Comparison of ENCODE assay signal across 16 cellular contexts in the genomic region with DNA sequence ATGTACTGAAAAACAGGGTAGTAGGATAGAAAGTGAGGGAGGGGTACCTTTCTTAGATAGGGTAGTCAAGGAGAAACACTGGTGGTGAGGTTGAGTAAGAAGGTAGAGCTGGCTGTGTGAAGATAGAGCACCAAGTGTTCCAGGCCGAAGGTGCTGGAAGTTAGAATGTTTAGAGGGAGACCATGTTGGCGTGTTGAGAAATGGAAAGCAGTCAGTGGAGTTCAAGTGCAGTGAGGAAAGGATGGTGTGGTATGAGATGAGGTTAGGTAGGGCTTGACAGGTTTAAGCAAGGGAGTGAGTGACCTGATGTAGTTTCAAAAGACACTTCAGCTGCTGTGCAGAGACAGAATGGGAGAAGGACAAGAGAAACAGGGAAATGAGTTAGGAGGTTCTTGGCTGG. TPM values are rescaled to one million over a fixed set of nuclear protein-coding genes. Genes with fewer than 3 reads are reported as not detected.
DNase-seq lines count a peak whose midpoint lies in the region; ATAC-seq and TF ChIP-seq lines count a peak whose summit lies in the region.
"Had no signal": no experiment of that assay in that cellular context is flagged by ENCODE, and none has a peak within 500 bp of the region (broad histone marks: within the 10 kb centered on the region; RNA-seq: fewer than 3 reads in every experiment).

No MANE protein-coding gene starts in this region.

- H3K27ac ChIP-seq in HCT116 (ENCODE audit: low read depth, low read length): no peak overlapping the region
- H3K27ac ChIP-seq: SJSA1 had no signal

- no peak overlapping the region for H3K4me3 ChIP-seq in HCT116 (replicated peaks in 1 of 2; ENCODE audit: low read depth in 1 of 2, low read length in 2 of 2)
- H3K4me3 ChIP-seq: SJSA1 had no signal

- no peak for TF ChIP-seq POLR2A in HCT116 (IDR thresholded peaks at IDR 0.05; ENCODE audit: borderline replicate concordance, extremely low read depth, insufficient read depth, insufficient read length)

- no peak overlapping the region for H3K4me2 ChIP-seq in HCT116 (ENCODE audit: low read length)

- H4K20me1 ChIP-seq in HCT116 (ENCODE audit: insufficient read depth): no peaks in the 10 kb centered on the region

- no peaks in the 10 kb centered on the region for H3K9me3 Mint-ChIP-seq in activated naive CD8-positive, alpha-beta T cell (ENCODE audit: low read depth)
- H3K9me3 Mint-ChIP-seq in activated naive CD8-positive, alpha-beta T cell treated with anti-CD3 and anti-CD28 coated beads for 36 hours: no peaks in the 10 kb centered on the region
- H3K9me3 Mint-ChIP-seq in activated naive CD8-positive, alpha-beta T cell treated with anti-CD3 and anti-CD28 coated beads, Interleukin-2, amount 50 U/mL, for 24 hours: no peaks in the 10 kb centered on the region

- no peak for TF ChIP-seq RAD21 in HCT116 (IDR thresholded peaks at IDR 0.05; ENCODE audit: low read depth)

- no peak overlapping the region for H2AFZ ChIP-seq in HCT116 (ENCODE audit: low read depth, low read length, poor library complexity, severe bottlenecking)

- peaks cover 4% of the 10 kb centered on the region for H3K36me3 Mint-ChIP-seq in activated naive CD8-positive, alpha-beta T cell
- peaks cover 16% of the 10 kb centered on the region for H3K36me3 Mint-ChIP-seq in activated naive CD8-positive, alpha-beta T cell treated with anti-CD3 and anti-CD28 coated beads for 36 hours
- H3K36me3 Mint-ChIP-seq in activated naive CD8-positive, alpha-beta T cell treated with anti-CD3 and anti-CD28 coated beads, Interleukin-2, amount 50 U/mL, for 24 hours (ENCODE audit: low read depth): peaks cover 13% of the 10 kb centered on the region

- CTCF ChIA-PET in HCT116 (lab: Charles Lee): no interaction called here

- peak overlapping the region; percentile 59 for H3K27ac Mint-ChIP-seq in activated naive CD8-positive, alpha-beta T cell
- no peak overlapping the region for H3K27ac Mint-ChIP-seq in activated naive CD8-positive, alpha-beta T cell treated with anti-CD3 and anti-CD28 coated beads for 36 hours
- peak overlapping the region; percentile 2 for H3K27ac Mint-ChIP-seq in activated naive CD8-positive, alpha-beta T cell treated with anti-CD3 and anti-CD28 coated beads, Interleukin-2, amount 50 U/mL, for 24 hours

- no peaks in the 10 kb centered on the region for H3K27me3 ChIP-seq in HCT116 (ENCODE audit: insufficient read depth, low read length)
- H3K27me3 ChIP-seq: BE2C, SJSA1 had no signal

- H3K36me3 ChIP-seq in HCT116 (ENCODE audit: control insufficient read depth in 1 of 2, insufficient read depth in 2 of 2, low read length in 2 of 2): no peaks in the 10 kb centered on the region

- H3K9me2 ChIP-seq in HCT116 (ENCODE audit: insufficient read depth): no peaks in the 10 kb centered on the region

- DNase-seq in activated naive CD8-positive, alpha-beta T cell treated with anti-CD3 and anti-CD28 coated beads for 36 hours: no peak
- DNase-seq in HCT116 (ENCODE audit: low read depth, low spot score) (no peak), T1000 (lab: John Stamatoyannopoulos, UW) (no peak), NCI-H1048 (lab: John Stamatoyannopoulos, UW) (no peak), head of caudate nucleus (no peak)
- DNase-seq in activated naive CD8-positive, alpha-beta T cell treated with anti-CD3 and anti-CD28 coated beads, Interleukin-2, amount 50 U/mL, for 24 hours: no peak
- DNase-seq in stimulated activated naive CD8-positive, alpha-beta T cell treated with anti-CD3 and anti-CD28 coated beads, Interleukin-15, Interleukin-2, amounts not matched to agents 100 U/mL and 50 U/mL, for 24 hours: no peak
- DNase-seq: BE2C; Kasumi-1; NCI-H1417; NCI-H187; NCI-H446 treated with DMSO at 0.1 percent for 48 hours; NK-92 treated with Interleukin-12 subunit alpha and Interleukin-12 subunit beta, amount 100 ng/mL, for 24 hours had no signal

- no peak overlapping the region for H3K9ac ChIP-seq in HCT116 (ENCODE audit: low read length)

- POLR2A ChIA-PET in HCT116 (lab: Charles Lee): no interaction called here

- RAD21 ChIA-PET in HCT116 (lab: Charles Lee; ENCODE audit: low non-redundant PET in 1 of 2, low total read pairs in 2 of 2, uncharacterized antibody in 2 of 2, unreplicated experiment in 2 of 2): no interaction called here

- intact Hi-C loops in HCT116 (cut with micrococcal nuclease) (loop anchor here (10.0 kb wide), 1 partner anchor 579 kb away; no protein-coding TSS in a partner anchor), head of caudate nucleus (cut with DNase I) (no loop called here)

- ATAC-seq in HCT116: peak; percentile 22; the same call in 1 of the 2 replicates
- peak; percentile 25 for ATAC-seq in activated naive CD8-positive, alpha-beta T cell treated with anti-CD3 and anti-CD28 coated beads, Interleukin-2, amount 50 U/mL, for 24 hours
- ATAC-seq in stimulated activated naive CD8-positive, alpha-beta T cell treated with anti-CD3 and anti-CD28 coated beads, Interleukin-15, Interleukin-2, amounts not matched to agents 100 U/mL and 50 U/mL, for 24 hours: peak; percentile 8
- ATAC-seq: Right ventricle myocardium inferior had no signal

- no TSS peak for BruUV-seq in HCT116 (replicated peaks; lab: Mats Ljungman, UMichigan)

- no peak for TF ChIP-seq CTCF in HCT116 (IDR thresholded peaks at IDR 0.05 in 2 of 3, conservative IDR thresholded peaks at IDR 0.05 in 1 of 3; ENCODE audit: borderline replicate concordance in 1 of 3, insufficient read depth in 1 of 3, low read depth in 2 of 3, low read length in 2 of 3)

- H3K4me1 ChIP-seq in HCT116 (ENCODE audit: control insufficient read depth in 1 of 2, insufficient read depth in 2 of 2, low read length in 2 of 2): no peaks in the 10 kb centered on the region
- H3K4me1 ChIP-seq: BE2C had no signal

- H3K4me3 Mint-ChIP-seq in activated naive CD8-positive, alpha-beta T cell: no peak overlapping the region
- H3K4me3 Mint-ChIP-seq in activated naive CD8-positive, alpha-beta T cell treated with anti-CD3 and anti-CD28 coated beads for 36 hours: no peak overlapping the region
- no peak overlapping the region for H3K4me3 Mint-ChIP-seq in activated naive CD8-positive, alpha-beta T cell treated with anti-CD3 and anti-CD28 coated beads, Interleukin-2, amount 50 U/mL, for 24 hours

- no peaks in the 10 kb centered on the region for H3K9me3 ChIP-seq in HCT116 (ENCODE audit: control insufficient read depth in 1 of 2, insufficient read depth in 1 of 2, low read depth in 1 of 2, low read length in 2 of 2)
- H3K9me3 ChIP-seq: BE2C, SJSA1 had no signal

- peaks cover 10% of the 10 kb centered on the region for H3K4me1 Mint-ChIP-seq in activated naive CD8-positive, alpha-beta T cell (ENCODE audit: low read depth)
- H3K4me1 Mint-ChIP-seq in activated naive CD8-positive, alpha-beta T cell treated with anti-CD3 and anti-CD28 coated beads for 36 hours: peaks cover 14% of the 10 kb centered on the region
- peaks cover 13% of the 10 kb centered on the region for H3K4me1 Mint-ChIP-seq in activated naive CD8-positive, alpha-beta T cell treated with anti-CD3 and anti-CD28 coated beads, Interleukin-2, amount 50 U/mL, for 24 hours

- H3K27me3 Mint-ChIP-seq in activated naive CD8-positive, alpha-beta T cell: no peaks in the 10 kb centered on the region
- H3K27me3 Mint-ChIP-seq in activated naive CD8-positive, alpha-beta T cell treated with anti-CD3 and anti-CD28 coated beads for 36 hours: no peaks in the 10 kb centered on the region
- H3K27me3 Mint-ChIP-seq in activated naive CD8-positive, alpha-beta T cell treated with anti-CD3 and anti-CD28 coated beads, Interleukin-2, amount 50 U/mL, for 24 hours: no peaks in the 10 kb centered on the region

- no peaks in the 10 kb centered on the region for H3K79me2 ChIP-seq in HCT116 (ENCODE audit: insufficient read depth, low read length)

TF ChIP-seq in HCT116, 20 proteins besides CTCF, POLR2A, EP300 and RAD21:
- TF ChIP-seq POLR2AphosphoS5 (IDR thresholded peaks at IDR 0.05; ENCODE audit: low read depth, low read length): 0 out of 2 replicates have a peak, but pooled peaks have one; percentile 18
- no peak for TF ChIP-seq SRF (IDR thresholded peaks at IDR 0.05; ENCODE audit: low read depth)

RNA-seq across cellular contexts. Expression of gene CHST2, which starts 54.2 kb away (rescaled TPM):
- total RNA-seq in activated naive CD8-positive, alpha-beta T cell treated with anti-CD3 and anti-CD28 coated beads for 36 hours: 10 to 100 TPM; 12.0 to 13.2 TPM
- 1.7 TPM for total RNA-seq in HCT116 (2021; ENCODE audit: unreplicated experiment)
- 0.54 and 0.61 TPM in 2 replicates for polyA plus RNA-seq in HCT116 (2012)
